ENCODE assay signal across 27 cellular contexts in genomic region chr2:139769633-139770032, GRCh38.
"Had no signal": no experiment of that assay in that cellular context is flagged by ENCODE, and none has a peak within 500 bp of the region (broad histone marks: within the 10 kb centered on the region; RNA-seq: fewer than 3 reads in every experiment).

No MANE protein-coding gene starts in this region.

- H3K27me3 ChIP-seq: stomach, suprapubic skin, testis, thyroid gland, tibial artery, tibial nerve, transverse colon, upper lobe of left lung, upper lobe of right lung, uterus, vagina had no signal

- H3K27ac ChIP-seq: stomach, suprapubic skin, testis, thoracic aorta, thyroid gland, tibial artery, tibial nerve, transverse colon, upper lobe of left lung, upper lobe of right lung, uterus, vagina had no signal

- H3K4me3 ChIP-seq: stomach, suprapubic skin, testis, thoracic aorta, thyroid gland, tibial artery, tibial nerve, transverse colon, upper lobe of left lung, upper lobe of right lung, uterus, vagina had no signal

- ATAC-seq: stimulated activated effector memory CD8-positive, alpha-beta T cell treated with anti-CD3 and anti-CD28 coated beads, Interleukin-12 subunit alpha, Interleukin-12 subunit beta, amount 100 ng/mL, for 72 hours; stimulated activated memory B cell treated with anti-CD40 and anti-IgM and Interleukin-4, amounts not matched to agents 10 μg/mL and 1 μg/mL and 100 μg/mL, for 72 hours; stimulated activated naive B cell treated with anti-CD40 and anti-IgM and Interleukin-4, amounts not matched to agents 10 μg/mL and 1 μg/mL and 100 μg/mL, for 72 hours; stimulated activated naive CD8-positive, alpha-beta T cell treated with anti-CD3 and anti-CD28 coated beads, Interleukin-15, amount 100 ng/mL, for 72 hours; stimulated activated naive CD8-positive, alpha-beta T cell treated with anti-CD3 and anti-CD28 coated beads, Interleukin-15, Interleukin-2, amounts not matched to agents 100 U/mL and 50 U/mL, for 24 hours; upper lobe of right lung had no signal

- DNase-seq: stimulated activated CD4-positive, alpha-beta T cell treated with anti-CD3 and anti-CD28 coated beads, Interleukin-2, amount 100 ng/mL, for 48 hours; stimulated activated CD4-positive, alpha-beta T cell treated with anti-CD3 and anti-CD28 coated beads, Interleukin-4, amount 100 ng/mL, for 1 hour; stimulated activated CD4-positive, alpha-beta T cell treated with anti-CD3 and anti-CD28 coated beads, Interleukin-4, amount 100 ng/mL, for 24 hours; stimulated activated CD4-positive, alpha-beta T cell treated with anti-CD3 and anti-CD28 coated beads, Interleukin-4, amount 100 ng/mL, for 4 hours; stimulated activated CD8-positive, alpha-beta memory T cell treated with anti-CD3 and anti-CD28 coated beads, Interleukin-4, amount 100 ng/mL, for 48 hours; stimulated activated naive B cell treated with anti-CD40 and anti-IgM and Interleukin-4, amounts not matched to agents 10 μg/mL and 1 μg/mL and 100 μg/mL, for 72 hours; stimulated activated naive CD4-positive, alpha-beta T cell; stimulated activated naive CD4-positive, alpha-beta T cell treated with Interleukin-2 at 50 U/mL for 16 hours; stimulated activated naive CD8-positive, alpha-beta T cell treated with anti-CD3 and anti-CD28 coated beads, Interleukin-15, amount 100 ng/mL, for 72 hours; stimulated activated naive CD8-positive, alpha-beta T cell treated with anti-CD3 and anti-CD28 coated beads, Interleukin-15, Interleukin-2, amounts not matched to agents 100 U/mL and 50 U/mL, for 24 hours; stomach; substantia nigra; testis; thyroid gland; tibial artery; transverse colon; trophoblast cell; upper lobe of left lung; upper lobe of right lung; uterus had no signal

- H3K4me1 ChIP-seq: stomach, suprapubic skin, testis, thyroid gland, tibial artery, tibial nerve, transverse colon, upper lobe of left lung, upper lobe of right lung, uterus, vagina had no signal

- FAIRE-seq: urothelium cell line had no signal

- H3K9me3 ChIP-seq: stomach, suprapubic skin, testis, thoracic aorta, thyroid gland, tibial artery, tibial nerve, transverse colon, upper lobe of left lung, upper lobe of right lung, uterus, vagina had no signal

- H3K36me3 ChIP-seq: stomach, suprapubic skin, thoracic aorta, thyroid gland, tibial artery, tibial nerve, transverse colon, upper lobe of left lung, upper lobe of right lung, uterus, vagina had no signal
